In the genomic region with DNA sequence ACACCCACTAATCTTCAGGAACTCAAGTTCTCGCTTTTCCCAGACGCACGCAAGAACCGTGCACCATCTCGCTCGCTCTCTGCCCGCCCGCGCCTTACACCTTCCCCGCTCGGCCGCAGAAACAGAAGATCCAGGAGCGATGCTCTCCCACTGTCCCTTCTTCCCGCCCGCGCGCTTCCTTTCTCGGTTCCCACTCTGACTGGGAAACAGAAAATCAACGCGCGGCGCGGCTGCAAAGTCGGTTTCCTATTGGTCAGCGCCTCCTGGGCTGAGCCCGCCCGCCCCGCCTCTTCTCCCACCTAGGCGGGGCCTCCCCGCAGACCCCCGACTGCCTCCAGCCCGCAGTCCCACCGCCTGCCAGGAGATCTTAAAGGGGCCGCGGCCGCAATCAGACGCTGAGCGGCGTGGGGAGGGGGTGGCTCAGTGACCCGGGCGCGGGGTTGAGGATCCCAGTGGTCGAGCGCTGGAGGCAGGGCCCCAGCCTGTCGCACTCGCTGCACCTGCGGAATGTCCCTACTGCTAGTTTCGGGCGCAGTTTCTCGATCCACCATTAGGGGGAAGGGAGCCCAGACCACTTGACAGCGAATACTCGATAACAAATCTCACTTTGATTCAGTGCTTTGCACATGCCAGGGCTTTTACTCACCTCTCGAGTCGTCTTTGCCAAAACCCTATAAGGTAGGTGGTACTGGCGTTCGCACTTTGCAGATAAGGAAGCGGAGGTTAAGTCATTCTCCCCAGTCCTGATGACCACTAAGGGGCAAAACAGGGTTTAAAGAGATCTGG, we compare ENCODE assay signal across 8 cellular contexts. TPM values are rescaled to one million over a fixed set of nuclear protein-coding genes. Genes with fewer than 3 reads are reported as not detected.
DNase-seq lines count a peak whose midpoint lies in the region; ATAC-seq, FAIRE-seq and TF ChIP-seq lines count a peak whose summit lies in the region.

No MANE protein-coding gene starts in this region.

- peak; percentile 70 for ATAC-seq in GM18873 (IDR thresholded peaks at IDR 0.05; ENCODE audit: low FRiP score, unreplicated experiment)
- ATAC-seq in HG03139 (IDR thresholded peaks at IDR 0.05; ENCODE audit: unreplicated experiment) = peak; percentile 59
- ATAC-seq in WTC11 = peak; percentile 71

- TF ChIP-seq CTCF in WTC11 (IDR thresholded peaks at IDR 0.05) = peak; percentile 50

- H3K27me3 Mint-ChIP-seq in WTC11 (ENCODE audit: low read depth) = peaks cover 13% of the 10 kb centered on the region

- H3K4me3 Mint-ChIP-seq in WTC11 = peak overlapping the region; percentile 98

- H3K9me3 Mint-ChIP-seq in WTC11 = no peaks in the 10 kb centered on the region

- peaks cover 9% of the 10 kb centered on the region for H3K36me3 Mint-ChIP-seq in WTC11

- POLR2A ChIA-PET in WTC11 (lab: Charles Lee) = interaction anchor here (0.6 to 1.6 kb wide), 3 partner anchors 16 to 441 kb away, joined by 7 to 13 read pairs (median 7); no protein-coding TSS in a partner anchor

- peak overlapping the region; percentile 99 for H3K27ac Mint-ChIP-seq in WTC11

- peaks cover 19% of the 10 kb centered on the region for H3K4me1 Mint-ChIP-seq in WTC11

- CTCF ChIA-PET in WTC11 (lab: Charles Lee) = interaction anchor here (0.6 to 1.3 kb wide), 7 partner anchors 14 to 254 kb away, joined by 3 to 10 read pairs (median 3); no protein-coding TSS in a partner anchor

- peak; percentile 97 for DNase-seq in AG08395 (ENCODE audit: low spot score)
- DNase-seq in NCI-H2227 (lab: John Stamatoyannopoulos, UW; ENCODE audit: unreplicated experiment) = peak; percentile 97
- DNase-seq in WTC11 (ENCODE audit: low spot score) = peak; percentile 97
- peak; percentile 95 for DNase-seq in central memory CD4-positive, alpha-beta T cell
- DNase-seq in stimulated activated CD4-positive, alpha-beta T cell treated with anti-CD3 and anti-CD28 coated beads, Interleukin-12 subunit alpha, Interleukin-12 subunit beta, amount 100 ng/mL, for 4 hours = peak; percentile 97

- FAIRE-seq in islet of Langerhans (lab: Jason Lieb, UNC) = peak; percentile 58

TF ChIP-seq in WTC11, 78 proteins besides CTCF, POLR2A, EP300 and RAD21 (continues in another document):
- no peak for TF ChIP-seq TCF7 (CRISPR knock-in tag; IDR thresholded peaks at IDR 0.05; ENCODE audit: low read depth)
- TF ChIP-seq, protein P1, sequence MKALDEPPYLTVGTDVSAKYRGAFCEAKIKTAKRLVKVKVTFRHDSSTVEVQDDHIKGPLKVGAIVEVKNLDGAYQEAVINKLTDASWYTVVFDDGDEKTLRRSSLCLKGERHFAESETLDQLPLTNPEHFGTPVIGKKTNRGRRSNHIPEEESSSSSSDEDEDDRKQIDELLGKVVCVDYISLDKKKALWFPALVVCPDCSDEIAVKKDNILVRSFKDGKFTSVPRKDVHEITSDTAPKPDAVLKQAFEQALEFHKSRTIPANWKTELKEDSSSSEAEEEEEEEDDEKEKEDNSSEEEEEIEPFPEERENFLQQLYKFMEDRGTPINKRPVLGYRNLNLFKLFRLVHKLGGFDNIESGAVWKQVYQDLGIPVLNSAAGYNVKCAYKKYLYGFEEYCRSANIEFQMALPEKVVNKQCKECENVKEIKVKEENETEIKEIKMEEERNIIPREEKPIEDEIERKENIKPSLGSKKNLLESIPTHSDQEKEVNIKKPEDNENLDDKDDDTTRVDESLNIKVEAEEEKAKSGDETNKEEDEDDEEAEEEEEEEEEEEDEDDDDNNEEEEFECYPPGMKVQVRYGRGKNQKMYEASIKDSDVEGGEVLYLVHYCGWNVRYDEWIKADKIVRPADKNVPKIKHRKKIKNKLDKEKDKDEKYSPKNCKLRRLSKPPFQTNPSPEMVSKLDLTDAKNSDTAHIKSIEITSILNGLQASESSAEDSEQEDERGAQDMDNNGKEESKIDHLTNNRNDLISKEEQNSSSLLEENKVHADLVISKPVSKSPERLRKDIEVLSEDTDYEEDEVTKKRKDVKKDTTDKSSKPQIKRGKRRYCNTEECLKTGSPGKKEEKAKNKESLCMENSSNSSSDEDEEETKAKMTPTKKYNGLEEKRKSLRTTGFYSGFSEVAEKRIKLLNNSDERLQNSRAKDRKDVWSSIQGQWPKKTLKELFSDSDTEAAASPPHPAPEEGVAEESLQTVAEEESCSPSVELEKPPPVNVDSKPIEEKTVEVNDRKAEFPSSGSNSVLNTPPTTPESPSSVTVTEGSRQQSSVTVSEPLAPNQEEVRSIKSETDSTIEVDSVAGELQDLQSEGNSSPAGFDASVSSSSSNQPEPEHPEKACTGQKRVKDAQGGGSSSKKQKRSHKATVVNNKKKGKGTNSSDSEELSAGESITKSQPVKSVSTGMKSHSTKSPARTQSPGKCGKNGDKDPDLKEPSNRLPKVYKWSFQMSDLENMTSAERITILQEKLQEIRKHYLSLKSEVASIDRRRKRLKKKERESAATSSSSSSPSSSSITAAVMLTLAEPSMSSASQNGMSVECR (CRISPR knock-in tag; IDR thresholded peaks at IDR 0.05; ENCODE audit: borderline replicate concordance) = 0 out of 2 replicates have a peak, but pooled peaks have one; percentile 43
- no peak for TF ChIP-seq FOXK1 (CRISPR knock-in tag; IDR thresholded peaks at IDR 0.05)
- TF ChIP-seq ETV6 (CRISPR knock-in tag; IDR thresholded peaks at IDR 0.05) = 0 out of 2 replicates have a peak, but pooled peaks have one; percentile 35
- TF ChIP-seq, protein P2, sequence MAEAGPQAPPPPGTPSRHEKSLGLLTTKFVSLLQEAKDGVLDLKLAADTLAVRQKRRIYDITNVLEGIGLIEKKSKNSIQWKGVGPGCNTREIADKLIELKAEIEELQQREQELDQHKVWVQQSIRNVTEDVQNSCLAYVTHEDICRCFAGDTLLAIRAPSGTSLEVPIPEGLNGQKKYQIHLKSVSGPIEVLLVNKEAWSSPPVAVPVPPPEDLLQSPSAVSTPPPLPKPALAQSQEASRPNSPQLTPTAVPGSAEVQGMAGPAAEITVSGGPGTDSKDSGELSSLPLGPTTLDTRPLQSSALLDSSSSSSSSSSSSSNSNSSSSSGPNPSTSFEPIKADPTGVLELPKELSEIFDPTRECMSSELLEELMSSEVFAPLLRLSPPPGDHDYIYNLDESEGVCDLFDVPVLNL (CRISPR knock-in tag; IDR thresholded peaks at IDR 0.05; ENCODE audit: borderline replicate concordance, low read depth) = no peak
- TF ChIP-seq, protein P3, sequence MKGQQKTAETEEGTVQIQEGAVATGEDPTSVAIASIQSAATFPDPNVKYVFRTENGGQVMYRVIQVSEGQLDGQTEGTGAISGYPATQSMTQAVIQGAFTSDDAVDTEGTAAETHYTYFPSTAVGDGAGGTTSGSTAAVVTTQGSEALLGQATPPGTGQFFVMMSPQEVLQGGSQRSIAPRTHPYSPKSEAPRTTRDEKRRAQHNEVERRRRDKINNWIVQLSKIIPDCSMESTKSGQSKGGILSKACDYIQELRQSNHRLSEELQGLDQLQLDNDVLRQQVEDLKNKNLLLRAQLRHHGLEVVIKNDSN (CRISPR knock-in tag; IDR thresholded peaks at IDR 0.05) = 0 out of 2 replicates have a peak, but pooled peaks have one; percentile 25
- TF ChIP-seq, protein P4, sequence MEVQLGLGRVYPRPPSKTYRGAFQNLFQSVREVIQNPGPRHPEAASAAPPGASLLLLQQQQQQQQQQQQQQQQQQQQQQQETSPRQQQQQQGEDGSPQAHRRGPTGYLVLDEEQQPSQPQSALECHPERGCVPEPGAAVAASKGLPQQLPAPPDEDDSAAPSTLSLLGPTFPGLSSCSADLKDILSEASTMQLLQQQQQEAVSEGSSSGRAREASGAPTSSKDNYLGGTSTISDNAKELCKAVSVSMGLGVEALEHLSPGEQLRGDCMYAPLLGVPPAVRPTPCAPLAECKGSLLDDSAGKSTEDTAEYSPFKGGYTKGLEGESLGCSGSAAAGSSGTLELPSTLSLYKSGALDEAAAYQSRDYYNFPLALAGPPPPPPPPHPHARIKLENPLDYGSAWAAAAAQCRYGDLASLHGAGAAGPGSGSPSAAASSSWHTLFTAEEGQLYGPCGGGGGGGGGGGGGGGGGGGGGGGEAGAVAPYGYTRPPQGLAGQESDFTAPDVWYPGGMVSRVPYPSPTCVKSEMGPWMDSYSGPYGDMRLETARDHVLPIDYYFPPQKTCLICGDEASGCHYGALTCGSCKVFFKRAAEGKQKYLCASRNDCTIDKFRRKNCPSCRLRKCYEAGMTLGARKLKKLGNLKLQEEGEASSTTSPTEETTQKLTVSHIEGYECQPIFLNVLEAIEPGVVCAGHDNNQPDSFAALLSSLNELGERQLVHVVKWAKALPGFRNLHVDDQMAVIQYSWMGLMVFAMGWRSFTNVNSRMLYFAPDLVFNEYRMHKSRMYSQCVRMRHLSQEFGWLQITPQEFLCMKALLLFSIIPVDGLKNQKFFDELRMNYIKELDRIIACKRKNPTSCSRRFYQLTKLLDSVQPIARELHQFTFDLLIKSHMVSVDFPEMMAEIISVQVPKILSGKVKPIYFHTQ (CRISPR knock-in tag; IDR thresholded peaks at IDR 0.05) = no peak
- TF ChIP-seq, protein P5, sequence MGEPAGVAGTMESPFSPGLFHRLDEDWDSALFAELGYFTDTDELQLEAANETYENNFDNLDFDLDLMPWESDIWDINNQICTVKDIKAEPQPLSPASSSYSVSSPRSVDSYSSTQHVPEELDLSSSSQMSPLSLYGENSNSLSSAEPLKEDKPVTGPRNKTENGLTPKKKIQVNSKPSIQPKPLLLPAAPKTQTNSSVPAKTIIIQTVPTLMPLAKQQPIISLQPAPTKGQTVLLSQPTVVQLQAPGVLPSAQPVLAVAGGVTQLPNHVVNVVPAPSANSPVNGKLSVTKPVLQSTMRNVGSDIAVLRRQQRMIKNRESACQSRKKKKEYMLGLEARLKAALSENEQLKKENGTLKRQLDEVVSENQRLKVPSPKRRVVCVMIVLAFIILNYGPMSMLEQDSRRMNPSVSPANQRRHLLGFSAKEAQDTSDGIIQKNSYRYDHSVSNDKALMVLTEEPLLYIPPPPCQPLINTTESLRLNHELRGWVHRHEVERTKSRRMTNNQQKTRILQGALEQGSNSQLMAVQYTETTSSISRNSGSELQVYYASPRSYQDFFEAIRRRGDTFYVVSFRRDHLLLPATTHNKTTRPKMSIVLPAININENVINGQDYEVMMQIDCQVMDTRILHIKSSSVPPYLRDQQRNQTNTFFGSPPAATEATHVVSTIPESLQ (CRISPR knock-in tag; IDR thresholded peaks at IDR 0.05) = no peak
- no peak for TF ChIP-seq TP53 (CRISPR knock-in tag; IDR thresholded peaks at IDR 0.05)
- TF ChIP-seq HMGA2 (CRISPR knock-in tag; IDR thresholded peaks at IDR 0.05) = no peak
- TF ChIP-seq, protein P6, sequence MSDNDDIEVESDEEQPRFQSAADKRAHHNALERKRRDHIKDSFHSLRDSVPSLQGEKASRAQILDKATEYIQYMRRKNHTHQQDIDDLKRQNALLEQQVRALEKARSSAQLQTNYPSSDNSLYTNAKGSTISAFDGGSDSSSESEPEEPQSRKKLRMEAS (CRISPR knock-in tag; IDR thresholded peaks at IDR 0.05) = peak; percentile 74

RNA-seq across cellular contexts. Expression of a gene that starts 0.7 kb away (rescaled TPM):
- total RNA-seq in WTC11 (2021) = 63.6 to 69.1 TPM (median 63.7 TPM) in 3 replicates

RNA-seq across cellular contexts. Expression of a gene that starts 3.8 kb away (rescaled TPM):
- 29.9 to 36.5 TPM (median 32.2 TPM) in 3 replicates for total RNA-seq in WTC11 (2021)

RNA-seq across cellular contexts. Expression of a gene that starts 21.3 kb away (rescaled TPM):
- 4.3 to 6.3 TPM (median 6.1 TPM) in 3 replicates for total RNA-seq in WTC11 (2021)

RNA-seq across cellular contexts. Expression of a gene that starts 26.7 kb away (rescaled TPM):
- 0.18 to 0.35 TPM (median 0.21 TPM) in 3 replicates for total RNA-seq in WTC11 (2021)

RNA-seq across cellular contexts. Expression of a gene that starts 35.7 kb away (rescaled TPM):
- 528 to 572 TPM (median 549 TPM) in 3 replicates for total RNA-seq in WTC11 (2021)

Comparison
In these comparisons a context has a peak if more than half of its experiments do, and no peak if none do; other contexts are left out.
1. Peak in every context shown above with its lines: DNase-seq and ATAC-seq.